Comparison of ENCODE assay signal across 17 cellular contexts in genomic region chr18:75264195-75264594, GRCh38. TPM values are rescaled to one million over a fixed set of nuclear protein-coding genes. Genes with fewer than 3 reads are reported as not detected.
DNase-seq lines count a peak whose midpoint lies in the region; ATAC-seq and TF ChIP-seq lines count a peak whose summit lies in the region.
"Had no signal": no experiment of that assay in that cellular context is flagged by ENCODE, and none has a peak within 500 bp of the region (broad histone marks: within the 10 kb centered on the region; RNA-seq: fewer than 3 reads in every experiment).

No MANE protein-coding gene starts in this region.

- H3K4me3 ChIP-seq in IMR-90 (ENCODE audit: insufficient read depth, low read depth, low read length): no peak overlapping the region
- no peak overlapping the region for H3K4me3 ChIP-seq in hepatocyte
- H3K4me3 ChIP-seq: K562, MG63, SK-N-MC had no signal

- no peak overlapping the region for H2BK120ac ChIP-seq in IMR-90 (ENCODE audit: low read depth, low read length)

- H3K4me3 Mint-ChIP-seq in activated T-cell treated with anti-CD3 and anti-CD28 coated beads, Interleukin-2, amount 50 U/mL, for 72 hours: no peak overlapping the region
- no peak overlapping the region for H3K4me3 Mint-ChIP-seq in activated naive CD4-positive, alpha-beta T cell treated with anti-CD3 and anti-CD28 coated beads for 36 hours
- H3K4me3 Mint-ChIP-seq in progenitor cell of endocrine pancreas (ENCODE audit: low read depth): no peak overlapping the region
- H3K4me3 Mint-ChIP-seq: CD4-positive, CD25-positive, alpha-beta regulatory T cell had no signal

- no peak for ATAC-seq in activated T-cell treated with anti-CD3 and anti-CD28 coated beads, Interleukin-2, amount 50 U/mL, for 72 hours (replicated peaks in 1 of 2)
- ATAC-seq in IMR-90 (ENCODE audit: low read depth): no peak
- ATAC-seq: K562 had no signal

- no peak for TF ChIP-seq RAD21 in IMR-90 (IDR thresholded peaks at IDR 0.05; ENCODE audit: low read length)

- intact Hi-C loops in IMR-90 (cut with micrococcal nuclease): no loop called here
- intact Hi-C loops in activated naive CD4-positive, alpha-beta T cell treated with anti-CD3 and anti-CD28 coated beads for 36 hours (cut with micrococcal nuclease): loop anchor here (10.0 kb wide), 1 partner anchor 1111 kb away; no protein-coding TSS in a partner anchor

- no peak for TF ChIP-seq POLR2A in IMR-90 (IDR thresholded peaks at IDR 0.05; ENCODE audit: low read depth, low read length)

- no peak overlapping the region for H2BK20ac ChIP-seq in IMR-90 (ENCODE audit: low read depth, low read length)

- no peaks in the 10 kb centered on the region for H3K9me3 Mint-ChIP-seq in activated T-cell treated with anti-CD3 and anti-CD28 coated beads, Interleukin-2, amount 50 U/mL, for 72 hours
- H3K9me3 Mint-ChIP-seq in activated naive CD4-positive, alpha-beta T cell treated with anti-CD3 and anti-CD28 coated beads for 36 hours: no peaks in the 10 kb centered on the region
- H3K9me3 Mint-ChIP-seq in progenitor cell of endocrine pancreas (ENCODE audit: low read depth): no peaks in the 10 kb centered on the region
- H3K9me3 Mint-ChIP-seq: CD4-positive, CD25-positive, alpha-beta regulatory T cell had no signal

- no peak overlapping the region for H3K14ac ChIP-seq in IMR-90 (replicated peaks; ENCODE audit: low read depth, low read length)

- H3K9me2 ChIP-seq in hepatocyte (replicated peaks; ENCODE audit: insufficient read depth): no peaks in the 10 kb centered on the region

- in situ Hi-C loops in IMR-90 (cut with MboI; ENCODE audit: low sequenced_read_pairs): no loop called here

- 0 out of 2 replicates have a peak overlapping the region, but pooled peaks have one; percentile 40 for H3K23ac ChIP-seq in IMR-90 (ENCODE audit: low read depth, low read length)

- no peak overlapping the region for H4K8ac ChIP-seq in IMR-90 (ENCODE audit: low read depth in 2 of 2, low read length in 2 of 2)

- no peaks in the 10 kb centered on the region for H3K27me3 Mint-ChIP-seq in activated T-cell treated with anti-CD3 and anti-CD28 coated beads, Interleukin-2, amount 50 U/mL, for 72 hours (ENCODE audit: low read depth)
- no peaks in the 10 kb centered on the region for H3K27me3 Mint-ChIP-seq in activated naive CD4-positive, alpha-beta T cell treated with anti-CD3 and anti-CD28 coated beads for 36 hours (ENCODE audit: low read depth)
- H3K27me3 Mint-ChIP-seq in progenitor cell of endocrine pancreas: no peaks in the 10 kb centered on the region
- H3K27me3 Mint-ChIP-seq: CD4-positive, CD25-positive, alpha-beta regulatory T cell had no signal

- H3K27ac ChIP-seq in IMR-90 (ENCODE audit: insufficient read depth, low read length): no peak overlapping the region
- H3K27ac ChIP-seq in hepatocyte: no peak overlapping the region
- H3K27ac ChIP-seq: SK-N-MC had no signal

- H3K79me1 ChIP-seq in IMR-90 (ENCODE audit: low read depth in 1 of 2, low read length in 2 of 2): peaks cover 6 to 33% of the 10 kb centered on the region in 2 experiments; a peak in 3 of 4 replicates

- no peak overlapping the region for H2BK5ac ChIP-seq in IMR-90 (ENCODE audit: low read depth, low read length, poor library complexity, severe bottlenecking)

- H3K36me3 Mint-ChIP-seq in activated T-cell treated with anti-CD3 and anti-CD28 coated beads, Interleukin-2, amount 50 U/mL, for 72 hours (ENCODE audit: insufficient read depth in 2 of 2): peaks cover 1 to 2% of the 10 kb centered on the region in 2 donors
- no peaks in the 10 kb centered on the region for H3K36me3 Mint-ChIP-seq in activated naive CD4-positive, alpha-beta T cell treated with anti-CD3 and anti-CD28 coated beads for 36 hours (ENCODE audit: low read depth)
- no peaks in the 10 kb centered on the region for H3K36me3 Mint-ChIP-seq in progenitor cell of endocrine pancreas (ENCODE audit: insufficient read depth)

- CTCF ChIA-PET in IMR-90 (lab: Yijun Ruan, JAX): no interaction called here
- CTCF ChIA-PET in activated naive CD4-positive, alpha-beta T cell treated with anti-CD3 and anti-CD28 coated beads for 36 hours (lab: Charles Lee): interaction anchor here (0.5 to 0.6 kb wide), 3 partner anchors 18 to 146 kb away, joined by 4 read pairs; no protein-coding TSS in a partner anchor

- H3K27me3 ChIP-seq in IMR-90 (ENCODE audit: control insufficient read depth, insufficient read depth, low read length) (no peaks in the 10 kb centered on the region), hepatocyte (no peaks in the 10 kb centered on the region)
- H3K27me3 ChIP-seq: MG63 had no signal

- H4K91ac ChIP-seq in IMR-90 (ENCODE audit: insufficient read depth, low read depth, low read length): no peak overlapping the region

- H2AK5ac ChIP-seq in IMR-90 (ENCODE audit: low read depth, low read length): no peak overlapping the region

- WGBS in IMR-90 (ENCODE audit: extremely low coverage in 2 of 2, insufficient read length in 1 of 2), 2 experiments: no CpG with 5 or more reads among the region's 6 CpGs
- 50% methylated on average over 6 of the region's 6 CpGs for WGBS in hepatocyte (ENCODE audit: low lambda C conversion rate, missing lambda C conversion rate)

- H2AFZ ChIP-seq in IMR-90 (replicated peaks; ENCODE audit: low read length, poor library complexity): no peak overlapping the region
- no peak overlapping the region for H2AFZ ChIP-seq in hepatocyte

- no peak overlapping the region for H3K56ac ChIP-seq in IMR-90 (ENCODE audit: extremely low read depth, insufficient read depth, low read length)

- peaks cover 3% of the 10 kb centered on the region for H3K9me1 ChIP-seq in IMR-90 (ENCODE audit: insufficient read depth, low read length)

- H3K27ac Mint-ChIP-seq in activated T-cell treated with anti-CD3 and anti-CD28 coated beads, Interleukin-2, amount 50 U/mL, for 72 hours: peak overlapping the region; percentile 65
- H3K27ac Mint-ChIP-seq in activated naive CD4-positive, alpha-beta T cell treated with anti-CD3 and anti-CD28 coated beads for 36 hours: no peak overlapping the region
- no peak overlapping the region for H3K27ac Mint-ChIP-seq in progenitor cell of endocrine pancreas
- H3K27ac Mint-ChIP-seq: CD4-positive, CD25-positive, alpha-beta regulatory T cell had no signal

- no TSS peak for BruUV-seq in IMR-90 (replicated peaks; lab: Mats Ljungman, UMichigan)

- H3K18ac ChIP-seq in IMR-90 (ENCODE audit: low read depth, low read length): no peak overlapping the region

- H3K4me1 ChIP-seq in IMR-90 (ENCODE audit: control insufficient read depth, insufficient read depth, low read length) (no peaks in the 10 kb centered on the region; the same call in 1 of the 2 replicates), hepatocyte (ENCODE audit: insufficient read depth) (no peaks in the 10 kb centered on the region)

- no peak for TF ChIP-seq CTCF in IMR-90 (conservative IDR thresholded peaks at IDR 0.05; ENCODE audit: low read depth, low read length)
- TF ChIP-seq CTCF in hepatocyte (IDR thresholded peaks at IDR 0.05; ENCODE audit: poor library complexity): no peak
- no peak for TF ChIP-seq CTCF in progenitor cell of endocrine pancreas (IDR thresholded peaks at IDR 0.05; ENCODE audit: unreplicated experiment)

- H3K36me3 ChIP-seq in IMR-90 (ENCODE audit: control insufficient read depth, insufficient read depth, low read length) (no peaks in the 10 kb centered on the region), hepatocyte (replicated peaks; ENCODE audit: insufficient read depth, low read depth) (no peaks in the 10 kb centered on the region)
- H3K36me3 ChIP-seq: MG63 had no signal

- H3K4me1 Mint-ChIP-seq in activated T-cell treated with anti-CD3 and anti-CD28 coated beads, Interleukin-2, amount 50 U/mL, for 72 hours (ENCODE audit: low read depth): peaks cover 57% of the 10 kb centered on the region
- H3K4me1 Mint-ChIP-seq in activated naive CD4-positive, alpha-beta T cell treated with anti-CD3 and anti-CD28 coated beads for 36 hours (ENCODE audit: low read depth): peaks cover 58% of the 10 kb centered on the region
- H3K4me1 Mint-ChIP-seq in progenitor cell of endocrine pancreas (ENCODE audit: low read depth): peaks cover 4% of the 10 kb centered on the region

- peaks cover 74% of the 10 kb centered on the region for H3K79me2 ChIP-seq in hepatocyte

- H2AK9ac ChIP-seq in IMR-90 (replicated peaks; ENCODE audit: low read depth, low read length, poor library complexity): no peak overlapping the region

- no peak overlapping the region for H4K5ac ChIP-seq in IMR-90 (ENCODE audit: low read depth, low read length)

- H3K4me2 ChIP-seq in IMR-90 (ENCODE audit: low read depth, low read length): no peak overlapping the region
- peak overlapping the region; percentile 52 for H3K4me2 ChIP-seq in hepatocyte

- H4K20me1 ChIP-seq in IMR-90 (ENCODE audit: insufficient read depth, low read length): no peaks in the 10 kb centered on the region
- peaks cover 20% of the 10 kb centered on the region for H4K20me1 ChIP-seq in hepatocyte (ENCODE audit: insufficient read depth, poor library complexity, severe bottlenecking)

- no peak overlapping the region for H3K4ac ChIP-seq in IMR-90 (ENCODE audit: low read depth, low read length)

- dilution Hi-C loops in IMR-90 (cut with HindIII; ENCODE audit: low sequenced_read_pairs, unreplicated experiment): no loop called here

- H3K9me3 ChIP-seq in IMR-90 (ENCODE audit: control insufficient read depth, insufficient read depth, low read length): no peaks in the 10 kb centered on the region
- no peaks in the 10 kb centered on the region for H3K9me3 ChIP-seq in hepatocyte (ENCODE audit: low read depth)
- H3K9me3 ChIP-seq: MG63 had no signal

- POLR2A ChIA-PET in IMR-90 (lab: Charles Lee; ENCODE audit: unreplicated experiment): interaction anchor here (0.6 kb wide), 1 partner anchor 13 kb away, joined by 3 read pairs; no protein-coding TSS in a partner anchor

- no peak overlapping the region for H2BK15ac ChIP-seq in IMR-90 (ENCODE audit: low read depth, low read length)

- DNase-seq in activated T-cell treated with anti-CD3 and anti-CD28 coated beads, Interleukin-2, amount 50 U/mL, for 72 hours: no peak
- no peak for DNase-seq in activated T-cell treated with anti-CD3 and anti-CD28 coated beads, Interleukin-2, amount 50 U/mL, for 1 hour
- DNase-seq in IMR-90 (no peak), hepatocyte (ENCODE audit: low spot score) (no peak), NCI-H2029 treated with DMSO at 0.1 percent for 48 hours (lab: John Stamatoyannopoulos, UW) (no peak), progenitor cell of endocrine pancreas (ENCODE audit: low spot score, unreplicated experiment) (no peak)
- DNase-seq in activated naive CD4-positive, alpha-beta T cell treated with anti-CD3 and anti-CD28 coated beads for 36 hours: no peak
- DNase-seq: CD4-positive, CD25-positive, alpha-beta regulatory T cell; DMS79; MG63; NCI-H1048; NCI-H1694 treated with DMSO at 0.1 percent for 48 hours; NCI-H774; OCI-M1; SHP77 had no signal

- H3K9ac ChIP-seq in IMR-90 (ENCODE audit: low read depth, low read length): no peak overlapping the region

RNA-seq across cellular contexts. Expression of gene TSHZ1, which starts 53.6 kb away (rescaled TPM):
- 10 to 100 TPM; 18.1 to 19.2 TPM for total RNA-seq in activated T-cell treated with anti-CD3 and anti-CD28 coated beads, Interleukin-2, amount 50 U/mL, for 72 hours
- 9.2 and 10.0 TPM in 2 replicates for total RNA-seq in IMR-90 (2012; rRNA removed)
- 6.4 and 7.1 TPM in 2 replicates for polyA plus RNA-seq in IMR-90 (2012; rRNA removed)
- 2.8 and 4.6 TPM in 2 replicates for polyA plus RNA-seq in IMR-90 (2012; cell fraction: cytosol; rRNA removed)
- 4.5 and 4.9 TPM in 2 replicates for polyA plus RNA-seq in IMR-90 (2012; cell fraction: nucleus; rRNA removed; ENCODE audit: low replicate concordance)
- total RNA-seq in hepatocyte: 13.1 TPM in 2 replicates
- polyA plus RNA-seq in hepatocyte: 8.5 and 12.7 TPM in 2 replicates
- total RNA-seq in activated naive CD4-positive, alpha-beta T cell treated with anti-CD3 and anti-CD28 coated beads for 36 hours: 10 to 100 TPM; 13.8 to 14.3 TPM
- 16.9 and 17.1 TPM in 2 replicates for total RNA-seq in progenitor cell of endocrine pancreas

RNA-seq across cellular contexts. Expression of gene PTGR3, which starts 55.3 kb away (rescaled TPM):
- 10 to 100 TPM; 40.4 to 41.8 TPM for total RNA-seq in activated T-cell treated with anti-CD3 and anti-CD28 coated beads, Interleukin-2, amount 50 U/mL, for 72 hours
- 16.1 and 16.9 TPM in 2 replicates for total RNA-seq in IMR-90 (2012; rRNA removed)
- 24.6 and 26.4 TPM in 2 replicates for polyA plus RNA-seq in IMR-90 (2012; rRNA removed)
- 8.9 and 21.0 TPM in 2 replicates for polyA plus RNA-seq in IMR-90 (2012; cell fraction: cytosol; rRNA removed)
- 22.4 and 44.0 TPM in 2 replicates for polyA plus RNA-seq in IMR-90 (2012; cell fraction: nucleus; rRNA removed; ENCODE audit: low replicate concordance)
- total RNA-seq in hepatocyte: 25.7 and 30.7 TPM in 2 replicates
- 24.4 and 32.2 TPM in 2 replicates for polyA plus RNA-seq in hepatocyte
- total RNA-seq in activated naive CD4-positive, alpha-beta T cell treated with anti-CD3 and anti-CD28 coated beads for 36 hours: 10 to 100 TPM; 28.4 to 33.0 TPM
- 35.2 and 36.8 TPM in 2 replicates for total RNA-seq in progenitor cell of endocrine pancreas
